8 cellular contexts compared by ENCODE assay signal in the genomic region with DNA sequence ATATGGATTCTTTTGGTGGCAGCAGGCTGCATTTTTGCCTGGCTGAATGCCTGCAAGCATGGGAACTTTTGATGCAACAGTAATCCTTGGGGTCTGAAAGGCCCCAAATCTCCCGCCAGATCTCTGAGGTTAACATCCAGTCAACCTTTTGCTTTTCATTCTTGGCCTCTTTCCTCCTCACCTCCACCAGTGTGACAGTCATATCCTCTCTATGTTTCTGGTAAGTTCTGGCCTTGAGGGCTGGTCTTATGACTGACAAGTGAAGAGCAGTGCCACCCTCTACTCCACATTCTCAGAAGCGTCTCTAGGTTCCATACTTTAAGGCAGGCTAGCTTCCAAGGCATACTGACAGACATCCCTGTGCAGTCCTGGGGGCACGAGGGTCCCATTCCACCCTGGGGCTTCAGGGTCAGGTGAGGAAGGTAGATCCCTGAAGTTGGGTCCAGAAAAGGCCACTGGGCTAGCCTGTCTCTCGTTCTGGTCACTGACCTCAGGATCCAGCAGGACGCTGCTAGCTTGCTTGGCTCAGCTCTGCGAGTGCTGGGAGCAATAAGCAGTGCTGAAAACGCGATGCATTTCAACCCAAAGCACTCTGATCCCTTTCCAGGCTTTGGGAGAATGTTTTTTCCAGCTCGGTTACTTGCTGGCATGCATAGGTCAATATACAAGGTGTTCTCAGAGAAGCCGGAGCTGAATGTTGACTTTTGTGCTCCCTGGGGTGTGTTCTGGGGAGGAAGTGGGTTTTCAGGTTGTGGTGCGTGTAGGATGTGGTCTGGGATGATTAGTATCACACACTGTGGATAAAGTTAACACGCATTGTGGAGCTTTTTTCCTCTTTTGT.
DNase-seq lines count a peak whose midpoint lies in the region; ATAC-seq and TF ChIP-seq lines count a peak whose summit lies in the region.

No MANE protein-coding gene starts in this region.

- H3K9me3 ChIP-seq in smooth muscle cell (replicated peaks; ENCODE audit: low read depth) = no peaks in the 10 kb centered on the region

- peak overlapping the region; percentile 59 to 88 (median 83) for H3K4me3 Mint-ChIP-seq in immature natural killer cell

- H3K9ac ChIP-seq in smooth muscle cell (ENCODE audit: low read depth) = no peak overlapping the region

- ATAC-seq in GM18502 (IDR thresholded peaks at IDR 0.05; ENCODE audit: poor library complexity, unreplicated experiment) = peak; percentile 76
- no peak for ATAC-seq in GM21447 (IDR thresholded peaks at IDR 0.05; ENCODE audit: unreplicated experiment)

- CTCF ChIA-PET in RWPE1 (lab: Yijun Ruan, JAX) = interaction anchor here (1.0 kb wide), 1 partner anchor 54 kb away, joined by 3 read pairs; no protein-coding TSS in a partner anchor

- peaks cover 3 to 10% (median 6%) of the 10 kb centered on the region in 3 donors for H3K27me3 Mint-ChIP-seq in immature natural killer cell (ENCODE audit: low read depth in 3 of 3)

- no peak overlapping the region for H3K4me2 ChIP-seq in smooth muscle cell

- H2AFZ ChIP-seq in smooth muscle cell (ENCODE audit: low read depth) = no peak overlapping the region

- H3K4me1 Mint-ChIP-seq in immature natural killer cell = peaks cover 91 to 93% of the 10 kb centered on the region in 2 donors

- WGBS in smooth muscle cell (ENCODE audit: low lambda C conversion rate) = 78% methylated on average over 12 of the region's 12 CpGs

- no peaks in the 10 kb centered on the region for H3K36me3 ChIP-seq in smooth muscle cell (ENCODE audit: low read depth)

- H3K36me3 Mint-ChIP-seq in immature natural killer cell = peaks cover 0 to 4% (median 0%) of the 10 kb centered on the region in 3 donors

- H3F3A ChIP-seq in smooth muscle cell (ENCODE audit: low read depth) = no peaks in the 10 kb centered on the region

- H4K20me1 ChIP-seq in smooth muscle cell (ENCODE audit: low read depth) = no peaks in the 10 kb centered on the region

- peak overlapping the region; percentile 84 to 93 (median 92) for H3K27ac Mint-ChIP-seq in immature natural killer cell

- TF ChIP-seq POLR2A in NB4 (IDR thresholded peaks at IDR 0.05; ENCODE audit: extremely low read depth, insufficient read length) = no peak

- H3K4me3 ChIP-seq in NB4 (ENCODE audit: low read depth, low read length) (peak overlapping the region; percentile 7), smooth muscle cell (no peak overlapping the region)

- no peak overlapping the region for H3K27ac ChIP-seq in smooth muscle cell (ENCODE audit: low read depth)
- H3K27ac ChIP-seq in RWPE1 = no peak overlapping the region

- POLR2A ChIA-PET in RWPE1 (lab: Yijun Ruan, JAX; ENCODE audit: low non-redundant PET) = no interaction called here

- H3K4me1 ChIP-seq in smooth muscle cell (ENCODE audit: low read depth) = peaks cover 4% of the 10 kb centered on the region

- no peaks in the 10 kb centered on the region for H3K79me2 ChIP-seq in smooth muscle cell (ENCODE audit: low read depth)

- H3K27me3 ChIP-seq in smooth muscle cell (ENCODE audit: low read depth) = no peaks in the 10 kb centered on the region

- DNase-seq in NB4 (ENCODE audit: low read depth) = peak; percentile 88
- DNase-seq in activated T-cell treated with anti-CD3 and anti-CD28 coated beads for 1 hour (ENCODE audit: low read depth) = peak; percentile 17
- peak; percentile 67 to 69 (median 68) for DNase-seq in immature natural killer cell
- DNase-seq in stimulated activated CD8-positive, alpha-beta memory T cell treated with anti-CD3 and anti-CD28 coated beads, Interleukin-2, amount 100 ng/mL, for 1 hour (ENCODE audit: low read depth in 2 of 2) = peak; percentile 6 to 7
- DNase-seq in smooth muscle cell (lab: John Stamatoyannopoulos, UW; ENCODE audit: unreplicated experiment) = no peak
- DNase-seq in RWPE1 (ENCODE audit: low spot score) = no peak

- no peak for TF ChIP-seq CTCF in NB4 (IDR thresholded peaks at IDR 0.05; ENCODE audit: low read depth, low read length)
- TF ChIP-seq CTCF in smooth muscle cell (IDR thresholded peaks at IDR 0.05; ENCODE audit: borderline replicate concordance, insufficient read depth, poor library complexity, severe bottlenecking) = no peak
- TF ChIP-seq CTCF in RWPE1 (conservative IDR thresholded peaks at IDR 0.05; ENCODE audit: low read depth) = no peak

- H3K9me3 Mint-ChIP-seq in immature natural killer cell = no peaks in the 10 kb centered on the region

Comparison
In these comparisons a context has a peak if more than half of its experiments do, and no peak if none do; other contexts are left out.
1. DNase-seq: peak in NB4 (single experiment), activated T-cell treated with anti-CD3 and anti-CD28 coated beads for 1 hour (single experiment), immature natural killer cell (3 of 3) and stimulated activated CD8-positive, alpha-beta memory T cell treated with anti-CD3 and anti-CD28 coated beads, Interleukin-2, amount 100 ng/mL, for 1 hour (2 of 2); none in smooth muscle cell (single experiment) and RWPE1 (single experiment).